In the genomic region with DNA sequence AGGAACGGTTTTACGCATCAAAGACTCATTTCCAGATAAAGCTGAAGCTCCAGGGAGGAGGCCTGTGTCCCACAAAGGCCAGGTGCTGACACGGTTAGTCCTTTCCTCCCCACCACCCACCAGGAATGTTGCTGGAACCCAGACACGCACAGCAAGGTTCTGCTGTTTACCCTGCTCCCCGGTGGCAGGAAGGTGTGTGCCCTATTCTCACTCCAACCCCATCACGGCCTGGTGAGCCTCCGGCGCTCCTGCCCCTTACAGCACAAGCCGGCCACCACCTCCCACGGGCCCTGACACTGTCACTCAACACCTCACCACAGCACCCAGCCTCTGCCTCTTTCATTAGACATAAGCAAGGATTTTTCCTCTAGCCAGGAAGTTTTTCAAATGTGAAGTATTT, we compare ENCODE assay signal across 1 cellular context.
TF ChIP-seq lines count a peak whose summit lies in the region.

No MANE protein-coding gene starts in this region.

TF ChIP-seq in SK-N-SH, 30 proteins besides CTCF, POLR2A, EP300 and RAD21 (continued from another document):
- TF ChIP-seq, protein P1, sequence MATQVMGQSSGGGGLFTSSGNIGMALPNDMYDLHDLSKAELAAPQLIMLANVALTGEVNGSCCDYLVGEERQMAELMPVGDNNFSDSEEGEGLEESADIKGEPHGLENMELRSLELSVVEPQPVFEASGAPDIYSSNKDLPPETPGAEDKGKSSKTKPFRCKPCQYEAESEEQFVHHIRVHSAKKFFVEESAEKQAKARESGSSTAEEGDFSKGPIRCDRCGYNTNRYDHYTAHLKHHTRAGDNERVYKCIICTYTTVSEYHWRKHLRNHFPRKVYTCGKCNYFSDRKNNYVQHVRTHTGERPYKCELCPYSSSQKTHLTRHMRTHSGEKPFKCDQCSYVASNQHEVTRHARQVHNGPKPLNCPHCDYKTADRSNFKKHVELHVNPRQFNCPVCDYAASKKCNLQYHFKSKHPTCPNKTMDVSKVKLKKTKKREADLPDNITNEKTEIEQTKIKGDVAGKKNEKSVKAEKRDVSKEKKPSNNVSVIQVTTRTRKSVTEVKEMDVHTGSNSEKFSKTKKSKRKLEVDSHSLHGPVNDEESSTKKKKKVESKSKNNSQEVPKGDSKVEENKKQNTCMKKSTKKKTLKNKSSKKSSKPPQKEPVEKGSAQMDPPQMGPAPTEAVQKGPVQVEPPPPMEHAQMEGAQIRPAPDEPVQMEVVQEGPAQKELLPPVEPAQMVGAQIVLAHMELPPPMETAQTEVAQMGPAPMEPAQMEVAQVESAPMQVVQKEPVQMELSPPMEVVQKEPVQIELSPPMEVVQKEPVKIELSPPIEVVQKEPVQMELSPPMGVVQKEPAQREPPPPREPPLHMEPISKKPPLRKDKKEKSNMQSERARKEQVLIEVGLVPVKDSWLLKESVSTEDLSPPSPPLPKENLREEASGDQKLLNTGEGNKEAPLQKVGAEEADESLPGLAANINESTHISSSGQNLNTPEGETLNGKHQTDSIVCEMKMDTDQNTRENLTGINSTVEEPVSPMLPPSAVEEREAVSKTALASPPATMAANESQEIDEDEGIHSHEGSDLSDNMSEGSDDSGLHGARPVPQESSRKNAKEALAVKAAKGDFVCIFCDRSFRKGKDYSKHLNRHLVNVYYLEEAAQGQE (IDR thresholded peaks at IDR 0.05; ENCODE audit: low read depth, low read length) = no peak
